In genomic region chr6:151564654-151565053, GRCh38 we compare ENCODE assay signal across 27 cellular contexts.
DNase-seq lines count a peak whose midpoint lies in the region; ATAC-seq, FAIRE-seq and TF ChIP-seq lines count a peak whose summit lies in the region.
"Had no signal": no experiment of that assay in that cellular context is flagged by ENCODE, and none has a peak within 500 bp of the region (broad histone marks: within the 10 kb centered on the region; RNA-seq: fewer than 3 reads in every experiment).

No MANE protein-coding gene starts in this region.

- peaks cover 2% of the 10 kb centered on the region for H3K27me3 Mint-ChIP-seq in neural progenitor cell (ENCODE audit: insufficient read depth, low read depth)
- no peaks in the 10 kb centered on the region for H3K27me3 Mint-ChIP-seq in activated T-cell treated with anti-CD3 and anti-CD28 coated beads, Interleukin-2, amount 50 U/mL, for 4 hours (ENCODE audit: low read depth)
- peaks cover 6% of the 10 kb centered on the region for H3K27me3 Mint-ChIP-seq in T-helper 2 cell treated with Interferon-gamma antibody and Interleukin-4, amounts not matched to agents 5 μg/mL and 100 μg/mL, for 36 hours (ENCODE audit: low read depth)

- intact Hi-C loops in HCT116 (cut with micrococcal nuclease), result no loop called here

- H2BK120ac ChIP-seq in H1 (replicated peaks; ENCODE audit: low read depth, low read length), result no peak overlapping the region

- BruUV-seq in HCT116 (replicated peaks; lab: Mats Ljungman, UMichigan), result no TSS peak

- H2AFZ ChIP-seq in HCT116 (ENCODE audit: low read depth, low read length, poor library complexity, severe bottlenecking) (no peak overlapping the region), H1 (ENCODE audit: low read length) (no peak overlapping the region), neural progenitor cell (replicated peaks) (no peak overlapping the region)

- no peak overlapping the region for H4K5ac ChIP-seq in H1 (ENCODE audit: insufficient read length, low read depth, low read length)

- H3K4me3 Mint-ChIP-seq in neural progenitor cell, result no peak overlapping the region
- no peak overlapping the region for H3K4me3 Mint-ChIP-seq in activated T-cell treated with anti-CD3 and anti-CD28 coated beads, Interleukin-2, amount 50 U/mL, for 4 hours
- no peak overlapping the region for H3K4me3 Mint-ChIP-seq in T-helper 2 cell treated with Interferon-gamma antibody and Interleukin-4, amounts not matched to agents 5 μg/mL and 100 μg/mL, for 36 hours
- H3K4me3 Mint-ChIP-seq: B cell; CD4-positive, alpha-beta T cell; CD8-positive, alpha-beta memory T cell had no signal

- H3K36me3 ChIP-seq in HCT116 (ENCODE audit: control insufficient read depth in 1 of 2, insufficient read depth in 2 of 2, low read length in 2 of 2) (no peaks in the 10 kb centered on the region), H1 (ENCODE audit: control insufficient read depth in 2 of 4, insufficient read depth in 4 of 4, low read length in 3 of 4) (no peaks in the 10 kb centered on the region), neural progenitor cell (no peaks in the 10 kb centered on the region)

- H3K9ac ChIP-seq in HCT116 (ENCODE audit: low read length) (no peak overlapping the region), H1 (replicated peaks in 1 of 4; ENCODE audit: extremely low read depth in 1 of 4, low read depth in 3 of 4, low read length in 3 of 4) (no peak overlapping the region), neural progenitor cell (no peak overlapping the region)
- H3K9ac ChIP-seq: BLaER1 treated with 17β-estradiol and CSF1 and Interleukin-3, amounts not matched to agents 10 nM and 100 nM had no signal

- H2BK20ac ChIP-seq in H1 (ENCODE audit: low read length), result no peak overlapping the region

- H3K9me2 ChIP-seq in HCT116 (ENCODE audit: insufficient read depth), result no peaks in the 10 kb centered on the region

- no peak overlapping the region for H2AK5ac ChIP-seq in H1 (ENCODE audit: low read depth, low read length)

- 0 out of 2 replicates have a peak overlapping the region, but pooled peaks have one; percentile 39 for H2BK5ac ChIP-seq in H1 (ENCODE audit: low read depth, low read length)

- peak overlapping the region; percentile 20 for H3K27ac Mint-ChIP-seq in neural progenitor cell
- no peak overlapping the region for H3K27ac Mint-ChIP-seq in T-helper 2 cell treated with Interferon-gamma antibody and Interleukin-4, amounts not matched to agents 5 μg/mL and 100 μg/mL, for 36 hours
- H3K27ac Mint-ChIP-seq: B cell; CD4-positive, alpha-beta T cell; CD8-positive, alpha-beta memory T cell had no signal

- no peaks in the 10 kb centered on the region for H3K79me1 ChIP-seq in H1 (ENCODE audit: low read depth, low read length)

- H3K79me2 ChIP-seq in HCT116 (ENCODE audit: insufficient read depth, low read length) (no peaks in the 10 kb centered on the region), H1 (ENCODE audit: control insufficient read depth in 1 of 2, insufficient read depth in 2 of 2, low read length in 2 of 2) (no peaks in the 10 kb centered on the region), neural progenitor cell (ENCODE audit: low read depth) (no peaks in the 10 kb centered on the region)

- H4K91ac ChIP-seq in H1 (replicated peaks; ENCODE audit: insufficient read length, low read length), result no peak overlapping the region

- H3K14ac ChIP-seq in H1 (ENCODE audit: insufficient read length), result no peak overlapping the region

- H3K18ac ChIP-seq in H1 (ENCODE audit: extremely low read depth, low read length), result no peak overlapping the region

- no peak overlapping the region for H3K4me3 ChIP-seq in HCT116 (replicated peaks in 1 of 2; ENCODE audit: low read depth in 1 of 2, low read length in 2 of 2)
- H3K4me3 ChIP-seq in H1 (ENCODE audit: extremely low read depth in 1 of 4, insufficient read depth in 2 of 4, low read depth in 3 of 4, low read length in 4 of 4), result no peak overlapping the region
- H3K4me3 ChIP-seq in neural progenitor cell, result no peak overlapping the region
- H3K4me3 ChIP-seq: A549; BLaER1 treated with 17β-estradiol and CSF1 and Interleukin-3, amounts not matched to agents 10 nM and 100 nM; GM12878 had no signal

- POLR2A ChIA-PET in HCT116 (lab: Charles Lee), result no interaction called here
- POLR2A ChIA-PET in H1 (lab: Charles Lee; ENCODE audit: partially characterized antibody), result no interaction called here

- H3K27me3 ChIP-seq in HCT116 (ENCODE audit: insufficient read depth, low read length), result no peaks in the 10 kb centered on the region
- no peaks in the 10 kb centered on the region for H3K27me3 ChIP-seq in H1 (replicated peaks in 1 of 4; ENCODE audit: control insufficient read depth in 3 of 4, extremely low read depth in 1 of 4, insufficient read depth in 3 of 4, low read length in 3 of 4)
- no peaks in the 10 kb centered on the region for H3K27me3 ChIP-seq in neural progenitor cell
- H3K27me3 ChIP-seq: BLaER1 treated with 17β-estradiol and CSF1 and Interleukin-3, amounts not matched to agents 10 nM and 100 nM had no signal

- TF ChIP-seq CTCF in HCT116 (IDR thresholded peaks at IDR 0.05 in 2 of 3, conservative IDR thresholded peaks at IDR 0.05 in 1 of 3; ENCODE audit: borderline replicate concordance in 1 of 3, insufficient read depth in 1 of 3, low read depth in 2 of 3, low read length in 2 of 3), result no peak
- TF ChIP-seq CTCF in H1 (IDR thresholded peaks at IDR 0.05; ENCODE audit: control extremely low read depth in 1 of 3, insufficient read depth in 1 of 3, low read depth in 1 of 3, low read length in 3 of 3), result no peak
- no peak for TF ChIP-seq CTCF in neural progenitor cell (IDR thresholded peaks at IDR 0.05)

- no peaks in the 10 kb centered on the region for H3K23me2 ChIP-seq in H1 (ENCODE audit: low read depth, low read length)

- 88% methylated on average over 4 of the region's 4 CpGs; no CpG with 5 or more reads in 1 of the 2 experiments for WGBS in H1 (ENCODE audit: extremely low coverage in 1 of 2, insufficient coverage in 1 of 2, insufficient read length in 1 of 2, insufficient replicate concordance in 2 of 2, low coverage in 1 of 2, low lambda C conversion rate in 2 of 2, missing lambda C conversion rate in 1 of 2), 2 experiments

- peaks cover 34% of the 10 kb centered on the region for H3K9me3 Mint-ChIP-seq in neural progenitor cell
- peaks cover 16% of the 10 kb centered on the region for H3K9me3 Mint-ChIP-seq in activated T-cell treated with anti-CD3 and anti-CD28 coated beads, Interleukin-2, amount 50 U/mL, for 4 hours
- H3K9me3 Mint-ChIP-seq in T-helper 2 cell treated with Interferon-gamma antibody and Interleukin-4, amounts not matched to agents 5 μg/mL and 100 μg/mL, for 36 hours, result peaks cover 31% of the 10 kb centered on the region

- no peak overlapping the region for H3K27ac ChIP-seq in HCT116 (ENCODE audit: low read depth, low read length)
- H3K27ac ChIP-seq in H1 (ENCODE audit: low read depth, low read length), result no peak overlapping the region
- H3K27ac ChIP-seq in neural progenitor cell, result no peak overlapping the region
- H3K27ac ChIP-seq: 22Rv1; A549; BLaER1 treated with 17β-estradiol and CSF1 and Interleukin-3, amounts not matched to agents 10 nM and 100 nM; C4-2B had no signal

- no peak for TF ChIP-seq EP300 in H1 (IDR thresholded peaks at IDR 0.05; ENCODE audit: borderline replicate concordance in 1 of 2, low read depth in 2 of 2, low read length in 2 of 2)

- TF ChIP-seq RAD21 in HCT116 (IDR thresholded peaks at IDR 0.05; ENCODE audit: low read depth) (no peak), H1 (IDR thresholded peaks at IDR 0.05 in 1 of 2, conservative IDR thresholded peaks at IDR 0.05 in 1 of 2; ENCODE audit: low read depth in 2 of 2, low read length in 2 of 2) (no peak)

- H2BK12ac ChIP-seq in H1 (ENCODE audit: low read depth, low read length), result no peak overlapping the region

- no peak overlapping the region for H3K4ac ChIP-seq in H1 (replicated peaks; ENCODE audit: insufficient read length, low read depth, low read length)

- H3K4me2 ChIP-seq in HCT116 (ENCODE audit: low read length), result no peak overlapping the region
- H3K4me2 ChIP-seq in H1 (ENCODE audit: insufficient read depth in 1 of 2, low read depth in 2 of 2, low read length in 2 of 2), result no peak overlapping the region
- H3K4me2 ChIP-seq in neural progenitor cell, result no peak overlapping the region
- H3K4me2 ChIP-seq: A549; BLaER1 treated with 17β-estradiol and CSF1 and Interleukin-3, amounts not matched to agents 10 nM and 100 nM had no signal

- peak; percentile 7 for DNase-seq in NCI-H82 (lab: John Stamatoyannopoulos, UW)
- DNase-seq in NCI-H82 treated with DMSO at 0.1 percent for 48 hours (lab: John Stamatoyannopoulos, UW; ENCODE audit: unreplicated experiment), result no peak
- DNase-seq in HCT116 (ENCODE audit: low read depth, low spot score), result no peak
- DNase-seq in H1 (ENCODE audit: low read depth in 1 of 2, low spot score in 2 of 2), result no peak
- no peak for DNase-seq in neural progenitor cell (ENCODE audit: low spot score)
- DNase-seq in H54 (ENCODE audit: insufficient read length, low spot score), result no peak
- DNase-seq in activated T-cell treated with anti-CD3 and anti-CD28 coated beads, Interleukin-2, amount 50 U/mL, for 4 hours, result no peak
- DNase-seq in T-helper 2 cell treated with Interferon-gamma antibody and Interleukin-4, amounts not matched to agents 5 μg/mL and 100 μg/mL, for 36 hours (ENCODE audit: low spot score), result no peak
- DNase-seq: AML-193; CD4-positive, alpha-beta T cell; CD8-positive, alpha-beta memory T cell; COR-L47; DMS 273 treated with DMSO at 0.1 percent for 48 hours; DMS153; DMS53; DMS79; DND-41; EL; GDM1 had no signal

- H3K23ac ChIP-seq in H1 (ENCODE audit: insufficient read length), result no peak overlapping the region

- no peaks in the 10 kb centered on the region for H3K4me1 ChIP-seq in HCT116 (ENCODE audit: control insufficient read depth in 1 of 2, insufficient read depth in 2 of 2, low read length in 2 of 2)
- no peaks in the 10 kb centered on the region for H3K4me1 ChIP-seq in H1 (replicated peaks in 1 of 4; ENCODE audit: control insufficient read depth in 3 of 4, insufficient read depth in 4 of 4, low read length in 3 of 4)
- no peaks in the 10 kb centered on the region for H3K4me1 ChIP-seq in neural progenitor cell
- H3K4me1 ChIP-seq: A549 had no signal

- RAD21 ChIA-PET in HCT116 (lab: Charles Lee; ENCODE audit: low non-redundant PET in 1 of 2, low total read pairs in 2 of 2, uncharacterized antibody in 2 of 2, unreplicated experiment in 2 of 2), result no interaction called here

- H3F3A ChIP-seq in neural progenitor cell (ENCODE audit: low read depth), result no peaks in the 10 kb centered on the region

- H3K9me3 ChIP-seq in HCT116 (ENCODE audit: control insufficient read depth in 1 of 2, insufficient read depth in 1 of 2, low read depth in 1 of 2, low read length in 2 of 2) (peaks cover 0 to 9% of the 10 kb centered on the region in 2 experiments; a peak in 2 of 4 replicates), H1 (ENCODE audit: insufficient read depth in 2 of 2, low read depth in 1 of 2, low read length in 1 of 2) (peaks cover 0 to 3% of the 10 kb centered on the region in 2 experiments; a peak in 2 of 4 replicates), neural progenitor cell (ENCODE audit: low read depth) (peaks cover 6% of the 10 kb centered on the region)

- no peak overlapping the region for H2BK15ac ChIP-seq in H1 (ENCODE audit: low read length)

- H3K56ac ChIP-seq in H1 (replicated peaks; ENCODE audit: insufficient read length, low read depth, low read length), result no peak overlapping the region

- FAIRE-seq in H1 (lab: Jason Lieb, UNC), result no peak
- no peak for FAIRE-seq in H54 (lab: Jason Lieb, UNC)
- FAIRE-seq: A549, GM12878, GM12892, GM18507 had no signal

- CTCF ChIA-PET in HCT116 (lab: Charles Lee), result no interaction called here
- CTCF ChIA-PET in H1 (lab: Charles Lee; ENCODE audit: partially characterized antibody), result interaction anchor here (1.8 kb wide), 1 partner anchor 83 kb away, joined by 4 read pairs; no protein-coding TSS in a partner anchor

- H4K8ac ChIP-seq in H1 (ENCODE audit: extremely low read depth, insufficient read depth, low read length), result no peak overlapping the region

- H4K20me1 ChIP-seq in HCT116 (ENCODE audit: insufficient read depth) (no peaks in the 10 kb centered on the region), H1 (replicated peaks in 1 of 2; ENCODE audit: control insufficient read depth in 1 of 2, insufficient read depth in 2 of 2, low read length in 2 of 2) (no peaks in the 10 kb centered on the region), neural progenitor cell (ENCODE audit: low read depth) (no peaks in the 10 kb centered on the region)
- H4K20me1 ChIP-seq: BLaER1 treated with 17β-estradiol and CSF1 and Interleukin-3, amounts not matched to agents 10 nM and 100 nM had no signal

- H3K36me3 Mint-ChIP-seq in neural progenitor cell, result no peaks in the 10 kb centered on the region
- H3K36me3 Mint-ChIP-seq in activated T-cell treated with anti-CD3 and anti-CD28 coated beads, Interleukin-2, amount 50 U/mL, for 4 hours (ENCODE audit: insufficient read depth), result peaks cover 5% of the 10 kb centered on the region
- H3K36me3 Mint-ChIP-seq in T-helper 2 cell treated with Interferon-gamma antibody and Interleukin-4, amounts not matched to agents 5 μg/mL and 100 μg/mL, for 36 hours (ENCODE audit: low read depth), result no peaks in the 10 kb centered on the region

- H3K4me1 Mint-ChIP-seq in neural progenitor cell, result no peaks in the 10 kb centered on the region
- H3K4me1 Mint-ChIP-seq in activated T-cell treated with anti-CD3 and anti-CD28 coated beads, Interleukin-2, amount 50 U/mL, for 4 hours (ENCODE audit: low read depth), result peaks cover 2% of the 10 kb centered on the region
- H3K4me1 Mint-ChIP-seq in T-helper 2 cell treated with Interferon-gamma antibody and Interleukin-4, amounts not matched to agents 5 μg/mL and 100 μg/mL, for 36 hours (ENCODE audit: low read depth), result no peaks in the 10 kb centered on the region
- H3K4me1 Mint-ChIP-seq: B cell; CD8-positive, alpha-beta memory T cell had no signal

- ATAC-seq in HCT116, result peak; percentile 11; the same call in 1 of the 2 replicates
- ATAC-seq in activated T-cell treated with anti-CD3 and anti-CD28 coated beads, Interleukin-2, amount 50 U/mL, for 4 hours, result no peak
- ATAC-seq: A549, GM12878 had no signal

- TF ChIP-seq POLR2A in HCT116 (IDR thresholded peaks at IDR 0.05; ENCODE audit: borderline replicate concordance, extremely low read depth, insufficient read depth, insufficient read length), result no peak
- TF ChIP-seq POLR2A in H1 (IDR thresholded peaks at IDR 0.05; ENCODE audit: control extremely low read depth in 1 of 2, low read depth in 2 of 2, low read length in 2 of 2), result no peak
- no peak for TF ChIP-seq POLR2A in H54 (IDR thresholded peaks at IDR 0.05; ENCODE audit: low read depth, low read length)
